ENCODE assay signal across 18 cellular contexts in the genomic region with DNA sequence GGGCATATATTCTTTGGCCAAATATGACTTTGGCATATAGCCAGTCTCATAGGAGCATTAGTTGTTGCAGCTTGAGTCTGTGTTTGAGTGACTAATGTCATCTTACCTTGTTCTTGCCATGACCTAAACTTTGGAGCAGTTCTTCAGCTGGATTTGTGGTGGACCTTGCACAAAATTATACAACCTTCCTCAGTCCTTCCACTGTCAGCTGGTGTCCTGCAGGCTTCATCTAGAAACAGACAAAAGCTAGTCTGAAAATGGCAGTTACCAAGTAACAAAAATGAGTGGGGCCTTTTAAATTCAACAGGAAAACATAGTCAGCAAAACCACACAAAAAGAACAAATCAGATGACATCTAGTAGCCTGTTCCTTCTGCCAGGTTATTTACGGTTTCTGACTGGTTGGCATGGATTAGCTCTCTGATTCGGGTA. TPM values are rescaled to one million over a fixed set of nuclear protein-coding genes. Genes with fewer than 3 reads are reported as not detected.
A peak's percentile ranks its signal among the peaks of the same experiment; 100 is the strongest.
DNase-seq lines count a peak whose midpoint lies in the region; ATAC-seq, FAIRE-seq and TF ChIP-seq lines count a peak whose summit lies in the region.
"Had no signal": no experiment of that assay in that cellular context is flagged by ENCODE, and none has a peak within 500 bp of the region (broad histone marks: within the 10 kb centered on the region; RNA-seq: fewer than 3 reads in every experiment).

No MANE protein-coding gene starts in this region.

- no peaks in the 10 kb centered on the region for H3K36me3 ChIP-seq in skeletal muscle satellite cell (ENCODE audit: insufficient read depth, low read length)
- H3K36me3 ChIP-seq: BLaER1 treated with 17β-estradiol and CSF1 and Interleukin-3, amounts not matched to agents 10 nM and 100 nM; MG63 had no signal

- H3K4me3 ChIP-seq in skeletal muscle satellite cell (ENCODE audit: low read length), result no peak overlapping the region
- H3K4me3 ChIP-seq: BLaER1 treated with 17β-estradiol and CSF1 and Interleukin-3, amounts not matched to agents 10 nM and 100 nM; MG63 had no signal

- BruUV-seq in Calu3 (replicated peaks; lab: Mats Ljungman, UMichigan), result no TSS peak

- peak; percentile 34 for ATAC-seq in foreskin keratinocyte
- ATAC-seq: HCT116, PC-3 had no signal

- intact Hi-C loops in Calu3 (cut with micrococcal nuclease; ENCODE audit: unreplicated experiment), result no loop called here

- H3K9me3 ChIP-seq in skeletal muscle satellite cell (replicated peaks; ENCODE audit: low read length), result no peaks in the 10 kb centered on the region
- H3K9me3 ChIP-seq: MG63 had no signal

- FAIRE-seq in D721Med (lab: Jason Lieb, UNC), result no peak
- FAIRE-seq: frontal cortex had no signal

- peak overlapping the region; percentile 45 for H3K9ac ChIP-seq in skeletal muscle satellite cell (ENCODE audit: low read depth, low read length)
- H3K9ac ChIP-seq: BLaER1 treated with 17β-estradiol and CSF1 and Interleukin-3, amounts not matched to agents 10 nM and 100 nM had no signal

- no peaks in the 10 kb centered on the region for H3K9me3 Mint-ChIP-seq in Calu3 (ENCODE audit: low read depth, unreplicated experiment)
- no peaks in the 10 kb centered on the region for H3K9me3 Mint-ChIP-seq in immature natural killer cell
- H3K9me3 Mint-ChIP-seq: activated naive CD8-positive, alpha-beta T cell treated with anti-CD3 and anti-CD28 coated beads, Interleukin-2, amount 10 ng/mL, durations not matched to agents 7 days and 5 days; dendritic cell treated with granulocyte-macrophage colony-stimulating factor and Interleukin-4, amounts not matched to agents 40 ng/mL and 50 ng/mL, for 4 days had no signal

- H3K27ac ChIP-seq in foreskin keratinocyte, result no peak overlapping the region
- H3K27ac ChIP-seq: BLaER1 treated with 17β-estradiol and CSF1 and Interleukin-3, amounts not matched to agents 10 nM and 100 nM had no signal

- CTCF ChIA-PET in Calu3 (lab: Charles Lee), result interaction anchor here (0.6 to 0.7 kb wide), 2 partner anchors 8 to 52 kb away, joined by 3 to 7 read pairs; no protein-coding TSS in a partner anchor

- H3K27me3 Mint-ChIP-seq in Calu3 (ENCODE audit: unreplicated experiment) (no peaks in the 10 kb centered on the region), immature natural killer cell (ENCODE audit: low read depth in 3 of 3) (peaks cover 0 to 4% (median 4%) of the 10 kb centered on the region in 3 donors)
- H3K27me3 Mint-ChIP-seq: dendritic cell treated with granulocyte-macrophage colony-stimulating factor and Interleukin-4, amounts not matched to agents 40 ng/mL and 50 ng/mL, for 4 days had no signal

- H3K4me2 ChIP-seq in skeletal muscle satellite cell (ENCODE audit: low read length), result peak overlapping the region; percentile 45

- no peak for TF ChIP-seq EP300 in Ishikawa (IDR thresholded peaks at IDR 0.05; ENCODE audit: borderline replicate concordance)

- no peaks in the 10 kb centered on the region for H3K36me3 Mint-ChIP-seq in Calu3 (ENCODE audit: insufficient read depth, unreplicated experiment)
- no peaks in the 10 kb centered on the region for H3K36me3 Mint-ChIP-seq in immature natural killer cell
- H3K36me3 Mint-ChIP-seq: activated naive CD8-positive, alpha-beta T cell treated with anti-CD3 and anti-CD28 coated beads, Interleukin-2, amount 10 ng/mL, durations not matched to agents 7 days and 5 days had no signal

- H3K27ac Mint-ChIP-seq in Calu3 (ENCODE audit: unreplicated experiment) (no peak overlapping the region), immature natural killer cell (no peak overlapping the region)
- H3K27ac Mint-ChIP-seq: activated naive CD8-positive, alpha-beta T cell treated with anti-CD3 and anti-CD28 coated beads, Interleukin-2, amount 10 ng/mL, durations not matched to agents 7 days and 5 days; dendritic cell treated with granulocyte-macrophage colony-stimulating factor and Interleukin-4, amounts not matched to agents 40 ng/mL and 50 ng/mL, for 4 days had no signal

- peak; percentile 53 for DNase-seq in astrocyte of the hippocampus (ENCODE audit: low read depth, low spot score)
- peak; percentile 69 to 82 for DNase-seq in foreskin keratinocyte
- no peak for DNase-seq in D721Med (ENCODE audit: insufficient read length, low spot score)
- DNase-seq in Calu3, result no peak
- DNase-seq in Kasumi-1 (lab: John Stamatoyannopoulos, UW), result no peak
- no peak for DNase-seq in immature natural killer cell
- DNase-seq: activated CD4-positive, alpha-beta T cell treated with anti-CD3 and anti-CD28 coated beads for 1 hour; activated naive CD8-positive, alpha-beta T cell treated with anti-CD3 and anti-CD28 coated beads, Interleukin-2, amount 10 ng/mL, durations not matched to agents 7 days and 5 days; activated T-cell treated with anti-CD3 and anti-CD28 coated beads for 4 hours; MG63; PC-3; stimulated activated CD4-positive, alpha-beta T cell treated with anti-CD3 and anti-CD28 coated beads, Interleukin-2, amount 100 ng/mL, for 24 hours had no signal

- no peaks in the 10 kb centered on the region for H3K27me3 ChIP-seq in foreskin keratinocyte
- no peaks in the 10 kb centered on the region for H3K27me3 ChIP-seq in skeletal muscle satellite cell (ENCODE audit: control insufficient read depth, insufficient read depth, low read length)
- H3K27me3 ChIP-seq: BLaER1 treated with 17β-estradiol and CSF1 and Interleukin-3, amounts not matched to agents 10 nM and 100 nM; MG63 had no signal

- H3K4me3 Mint-ChIP-seq in Calu3 (ENCODE audit: low read depth, unreplicated experiment) (no peak overlapping the region), immature natural killer cell (no peak overlapping the region)
- H3K4me3 Mint-ChIP-seq: activated naive CD8-positive, alpha-beta T cell treated with anti-CD3 and anti-CD28 coated beads, Interleukin-2, amount 10 ng/mL, durations not matched to agents 7 days and 5 days; dendritic cell treated with granulocyte-macrophage colony-stimulating factor and Interleukin-4, amounts not matched to agents 40 ng/mL and 50 ng/mL, for 4 days had no signal

- H3K4me1 ChIP-seq in foreskin keratinocyte, result peaks cover 30% of the 10 kb centered on the region
- peaks cover 56% of the 10 kb centered on the region for H3K4me1 ChIP-seq in skeletal muscle satellite cell (ENCODE audit: control insufficient read depth, insufficient read depth, low read length)

- H3K4me1 Mint-ChIP-seq in Calu3 (ENCODE audit: low read depth, unreplicated experiment) (no peaks in the 10 kb centered on the region), immature natural killer cell (no peaks in the 10 kb centered on the region)

- no peak for TF ChIP-seq RAD21 in Ishikawa (IDR thresholded peaks at IDR 0.05; ENCODE audit: low read depth)

- TF ChIP-seq CTCF in foreskin keratinocyte (conservative IDR thresholded peaks at IDR 0.05), result no peak
- no peak for TF ChIP-seq CTCF in D721Med (IDR thresholded peaks at IDR 0.05; ENCODE audit: insufficient read depth, missing control alignments)
- no peak for TF ChIP-seq CTCF in Calu3 (IDR thresholded peaks at IDR 0.05; ENCODE audit: unreplicated experiment)

TF ChIP-seq in Ishikawa, 13 proteins besides CTCF, POLR2A, EP300 and RAD21:
- TF ChIP-seq TAF1 (IDR thresholded peaks at IDR 0.05; ENCODE audit: low read depth), result no peak
- TF ChIP-seq EGR1 (IDR thresholded peaks at IDR 0.05), result no peak
- TF ChIP-seq NFIC (IDR thresholded peaks at IDR 0.05), result peak; percentile 48; the same call in 1 of the 2 replicates
- TF ChIP-seq TEAD4 (IDR thresholded peaks at IDR 0.05), result no peak
- TF ChIP-seq CEBPB (IDR thresholded peaks at IDR 0.05), result no peak

RNA-seq across cellular contexts. Expression of a gene that starts 59.5 kb away (rescaled TPM):
- total RNA-seq in foreskin keratinocyte, result 2.6 and 2.8 TPM in 2 replicates
- 0.58 and 0.85 TPM in 2 replicates for polyA plus RNA-seq in foreskin keratinocyte
- 5.8 and 6.6 TPM in 2 replicates for total RNA-seq in skeletal muscle satellite cell (2012; rRNA removed)
- 2.7 and 3.1 TPM in 2 replicates for total RNA-seq in Calu3 (2022)
- polyA plus RNA-seq in immature natural killer cell, result 1 to 10 TPM in 2 of 3 donors, under 1 TPM in 1; 0.41 to 2.8 (median 1.3) TPM

Comparison
In these comparisons a context has a peak if more than half of its experiments do, and no peak if none do; other contexts are left out.
1. DNase-seq: peak in astrocyte of the hippocampus (single experiment) and foreskin keratinocyte (2 of 2); none in D721Med (single experiment), Calu3 (single experiment), Kasumi-1 (0 of 2) and immature natural killer cell (0 of 3).